In the genomic region with DNA sequence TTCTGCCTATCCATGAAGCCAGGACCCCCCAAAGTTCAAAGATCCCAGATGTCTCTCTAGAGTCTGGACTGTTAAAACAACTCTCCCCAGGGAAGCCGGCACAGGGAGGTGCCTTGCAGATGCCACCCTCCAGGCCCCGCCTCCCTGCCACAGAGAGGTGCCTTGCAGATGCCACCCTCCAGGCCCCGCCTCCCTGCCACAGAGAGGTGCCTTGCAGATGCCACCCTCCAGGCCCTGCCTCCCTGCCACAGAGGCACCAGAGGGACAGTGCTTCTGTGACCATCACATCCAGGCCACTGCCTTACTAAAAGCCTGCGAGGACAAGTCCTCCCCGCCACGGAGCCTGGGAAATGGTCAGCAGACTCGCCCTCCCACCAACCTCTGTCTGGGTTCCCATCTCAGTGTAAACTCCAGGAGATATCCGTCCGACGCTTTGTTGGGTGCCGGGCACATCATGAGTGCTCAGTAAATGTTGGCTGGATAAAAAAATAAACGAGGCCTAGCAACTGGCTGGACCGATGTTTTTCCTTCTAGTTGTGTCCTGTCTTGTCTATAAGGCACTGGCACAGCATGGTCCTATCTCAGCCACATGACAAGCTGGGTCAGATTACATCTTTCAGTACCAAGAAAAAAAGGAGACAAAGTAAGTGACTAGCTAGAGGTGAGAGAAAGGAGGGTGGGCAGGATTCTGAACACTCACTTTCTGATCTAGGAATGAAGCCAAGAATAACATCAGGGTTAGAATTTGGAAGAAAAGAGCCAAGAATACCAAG, we compare ENCODE assay signal across 14 cellular contexts.
A peak's percentile ranks its signal among the peaks of the same experiment; 100 is the strongest.
DNase-seq lines count a peak whose midpoint lies in the region; ATAC-seq and TF ChIP-seq lines count a peak whose summit lies in the region.
"Had no signal": no experiment of that assay in that cellular context is flagged by ENCODE, and none has a peak within 500 bp of the region (broad histone marks: within the 10 kb centered on the region; RNA-seq: fewer than 3 reads in every experiment).

No MANE protein-coding gene starts in this region.

- peaks cover 18% of the 10 kb centered on the region for H3K27me3 Mint-ChIP-seq in mesothelial cell of epicardium (ENCODE audit: low read depth)

- peak in 1 of 4 donors; percentile 4 for TF ChIP-seq EP300 in upper lobe of left lung (IDR thresholded peaks at IDR 0.05)

- no peak overlapping the region for H3K4me3 Mint-ChIP-seq in mesothelial cell of epicardium
- H3K4me3 Mint-ChIP-seq: activated T-helper 17 cell treated with anti-CD3 and anti-CD28 coated beads, Interleukin-2, amount 50 U/mL, for 72 hours; WTC11 had no signal

- H3K27me3 ChIP-seq in upper lobe of left lung, result no peaks in the 10 kb centered on the region

- H3K4me3 ChIP-seq in choroid plexus epithelial cell (ENCODE audit: low read depth, low read length) (no peak overlapping the region), upper lobe of left lung (no peak overlapping the region)

- DNase-seq in DMS79 treated with DMSO at 0.1 percent for 48 hours (lab: John Stamatoyannopoulos, UW), result peak; percentile 27
- DNase-seq in DMS79 (lab: John Stamatoyannopoulos, UW), result no peak
- peak; percentile 60 for DNase-seq in choroid plexus epithelial cell (ENCODE audit: low read depth)
- DNase-seq in mesothelial cell of epicardium (ENCODE audit: low spot score in 2 of 2, unreplicated experiment in 2 of 2), result no peak
- peak in 1 of 2 donors; percentile 56 for DNase-seq in upper lobe of left lung
- DNase-seq in NCI-H748 (lab: John Stamatoyannopoulos, UW; ENCODE audit: unreplicated experiment), result no peak
- DNase-seq: DMS153, MV-4-11, NCI-H524 had no signal

- peak overlapping the region in 3 of 4 donors; percentile 12 to 36 (median 17) for H3K27ac ChIP-seq in upper lobe of left lung
- H3K27ac ChIP-seq: 22Rv1 had no signal

- H3K36me3 ChIP-seq in upper lobe of left lung, result peaks cover 0 to 17% (median 2%) of the 10 kb centered on the region in 4 donors

- H3K4me1 ChIP-seq in upper lobe of left lung, result peaks cover 10 to 26% (median 18%) of the 10 kb centered on the region in 4 donors

- TF ChIP-seq POLR2A in upper lobe of left lung (IDR thresholded peaks at IDR 0.05), result no peak

- no peak for ATAC-seq in upper lobe of left lung (ENCODE audit: low FRiP score in 2 of 2)
- no peak for ATAC-seq in GM21528 (IDR thresholded peaks at IDR 0.05; ENCODE audit: low FRiP score, unreplicated experiment)
- ATAC-seq in HG02884 (IDR thresholded peaks at IDR 0.05; ENCODE audit: unreplicated experiment), result no peak
- ATAC-seq: activated T-helper 17 cell treated with anti-CD3 and anti-CD28 coated beads, Interleukin-2, amount 50 U/mL, for 72 hours; WTC11 had no signal

- H3K9me3 Mint-ChIP-seq in mesothelial cell of epicardium, result no peaks in the 10 kb centered on the region
- H3K9me3 Mint-ChIP-seq: activated T-helper 17 cell treated with anti-CD3 and anti-CD28 coated beads, Interleukin-2, amount 50 U/mL, for 72 hours had no signal

- 64 to 77% methylated on average over 6 to 13 of the region's 13 CpGs for WGBS in upper lobe of left lung, 2 donors

- H3K9me3 ChIP-seq in upper lobe of left lung, result no peaks in the 10 kb centered on the region

- no peaks in the 10 kb centered on the region for H3K36me3 Mint-ChIP-seq in mesothelial cell of epicardium
- H3K36me3 Mint-ChIP-seq: WTC11 had no signal

- TF ChIP-seq CTCF in choroid plexus epithelial cell (conservative IDR thresholded peaks at IDR 0.05; ENCODE audit: low read depth, low read length) (no peak), mesothelial cell of epicardium (IDR thresholded peaks at IDR 0.05; ENCODE audit: unreplicated experiment) (no peak), upper lobe of left lung (IDR thresholded peaks at IDR 0.05) (no peak)

- H3K4me1 Mint-ChIP-seq in mesothelial cell of epicardium, result peaks cover 46% of the 10 kb centered on the region
- H3K4me1 Mint-ChIP-seq: activated T-helper 17 cell treated with anti-CD3 and anti-CD28 coated beads, Interleukin-2, amount 50 U/mL, for 72 hours had no signal

- H3K27ac Mint-ChIP-seq in mesothelial cell of epicardium, result peak overlapping the region; percentile 71
- H3K27ac Mint-ChIP-seq: WTC11 had no signal

Comparison
In these comparisons a context has a peak if more than half of its experiments do, and no peak if none do; other contexts are left out.
1. DNase-seq: peak in DMS79 treated with DMSO at 0.1 percent for 48 hours (single experiment) and choroid plexus epithelial cell (single experiment); none in DMS79 (single experiment), mesothelial cell of epicardium (0 of 2) and NCI-H748 (single experiment).